8 cellular contexts compared by ENCODE assay signal in genomic region chr15:75023194-75024101, GRCh38. TPM values are rescaled to one million over a fixed set of nuclear protein-coding genes. Genes with fewer than 3 reads are reported as not detected.
DNase-seq lines count a peak whose midpoint lies in the region; ATAC-seq and TF ChIP-seq lines count a peak whose summit lies in the region.

A gene with protein sequence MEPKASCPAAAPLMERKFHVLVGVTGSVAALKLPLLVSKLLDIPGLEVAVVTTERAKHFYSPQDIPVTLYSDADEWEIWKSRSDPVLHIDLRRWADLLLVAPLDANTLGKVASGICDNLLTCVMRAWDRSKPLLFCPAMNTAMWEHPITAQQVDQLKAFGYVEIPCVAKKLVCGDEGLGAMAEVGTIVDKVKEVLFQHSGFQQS (plus strand): TSS chr15:75023590. CDS start chr15:75028319, 4,729 bp downstream.

- 4 to 5% methylated on average over 27 to 33 of the region's 47 CpGs for WGBS in tibial nerve, 2 donors

- H3K9ac ChIP-seq in adipocyte (ENCODE audit: low read length) = peak within 1 kb of the TSS; percentile 100
- H3K9ac ChIP-seq in parathyroid adenoma = peak within 1 kb of the TSS; percentile 87

- peak; percentile 98 for DNase-seq in GM12865 (ENCODE audit: low read depth)
- DNase-seq in NCI-H1436 (lab: John Stamatoyannopoulos, UW) = peak; percentile 95
- DNase-seq in T follicular helper cell (ENCODE audit: low read depth) = peak; percentile 90
- peak; percentile 99 for DNase-seq in adipocyte (ENCODE audit: low read depth)
- peak; percentile 97 for DNase-seq in Right ventricle myocardium superior
- DNase-seq in tibial nerve (ENCODE audit: low spot score in 2 of 2) = peak; percentile 94

- H3K79me2 ChIP-seq in parathyroid adenoma = peaks cover 7% of the 10 kb centered on the region

- peak; percentile 67 to 84 for TF ChIP-seq POLR2A in tibial nerve (IDR thresholded peaks at IDR 0.05)

- intact Hi-C loops in Right ventricle myocardium superior (cut with DNase I) = no loop called here

- ATAC-seq in HG02798 (IDR thresholded peaks at IDR 0.05; ENCODE audit: poor library complexity, unreplicated experiment) = peak; percentile 95
- peak; percentile 99 for ATAC-seq in Right ventricle myocardium superior (ENCODE audit: poor library complexity)

- TF ChIP-seq CTCF in GM12865 (IDR thresholded peaks at IDR 0.05; ENCODE audit: insufficient read depth, low read depth, low read length, missing control alignments) = no peak
- TF ChIP-seq CTCF in parathyroid adenoma (IDR thresholded peaks at IDR 0.05) = no peak
- TF ChIP-seq CTCF in tibial nerve (IDR thresholded peaks at IDR 0.05) = no peak

- H3K4me3 ChIP-seq in GM12865 (ENCODE audit: low read depth, low read length) (peak within 1 kb of the TSS; percentile 72), adipocyte (ENCODE audit: low read length) (peak within 1 kb of the TSS; percentile 99), parathyroid adenoma (ENCODE audit: low read depth, low read length) (peak within 1 kb of the TSS; percentile 97), tibial nerve (peak within 1 kb of the TSS; percentile 62 to 87 (median 72))

- H3K4me1 ChIP-seq in adipocyte (ENCODE audit: control insufficient read depth, insufficient read depth, low read length) = peaks cover 14% of the 10 kb centered on the region
- H3K4me1 ChIP-seq in parathyroid adenoma = peaks cover 3% of the 10 kb centered on the region
- H3K4me1 ChIP-seq in tibial nerve = peaks cover 0 to 25% (median 10%) of the 10 kb centered on the region in 4 donors

- H3K4me2 ChIP-seq in parathyroid adenoma (ENCODE audit: low read length) = peak within 1 kb of the TSS; percentile 81

- no peaks in the 10 kb centered on the region for H3K9me3 ChIP-seq in adipocyte (ENCODE audit: control insufficient read depth, low read length)
- no peaks in the 10 kb centered on the region for H3K9me3 ChIP-seq in parathyroid adenoma (ENCODE audit: control insufficient read depth, low read length)
- H3K9me3 ChIP-seq in tibial nerve = no peaks in the 10 kb centered on the region

- TF ChIP-seq EP300 in tibial nerve (IDR thresholded peaks at IDR 0.05) = peak; percentile 55 to 93

- H3K27ac ChIP-seq in parathyroid adenoma (peak within 1 kb of the TSS; percentile 87), tibial nerve (peak within 1 kb of the TSS; percentile 71 to 95 (median 91))

- H3K36me3 ChIP-seq in adipocyte (ENCODE audit: control insufficient read depth, insufficient read depth, low read length, severe bottlenecking) (peaks cover 4% of the 10 kb centered on the region), parathyroid adenoma (ENCODE audit: control insufficient read depth, insufficient read depth, low read length) (no peaks in the 10 kb centered on the region), tibial nerve (peaks cover 0 to 18% (median 0%) of the 10 kb centered on the region in 3 donors)

- H2AFZ ChIP-seq in parathyroid adenoma = peak within 1 kb of the TSS; percentile 86

- H3K27me3 ChIP-seq in adipocyte (replicated peaks; ENCODE audit: control insufficient read depth, insufficient read depth, low read length) = no peaks in the 10 kb centered on the region
- H3K27me3 ChIP-seq in parathyroid adenoma (ENCODE audit: control insufficient read depth, insufficient read depth, low read length) = no peaks in the 10 kb centered on the region
- H3K27me3 ChIP-seq in tibial nerve = no peaks in the 10 kb centered on the region

RNA-seq across cellular contexts. Expression of the gene that starts here (rescaled TPM):
- total RNA-seq in Right ventricle myocardium superior (5.5 TPM), tibial nerve (10 to 100 TPM; 19.8 to 42.5 (median 36.4) TPM)

Comparison
In these comparisons a context has a peak if more than half of its experiments do, and no peak if none do; other contexts are left out.
1. Peak in every context shown above with its lines: DNase-seq, ATAC-seq, H3K4me3 ChIP-seq and H3K27ac ChIP-seq.